Comparison of ENCODE assay signal across 18 cellular contexts in genomic region chr15:95659646-95660045, GRCh38.
"Had no signal": no experiment of that assay in that cellular context is flagged by ENCODE, and none has a peak within 500 bp of the region (broad histone marks: within the 10 kb centered on the region; RNA-seq: fewer than 3 reads in every experiment).

No MANE protein-coding gene starts in this region.

- H3K27me3 ChIP-seq: right lobe of liver, transverse colon had no signal

- H3K9me3 Mint-ChIP-seq: activated T-cell treated with anti-CD3 and anti-CD28 coated beads, Interleukin-2, amount 50 U/mL, for 4 hours; endodermal cell; natural killer cell had no signal

- H3K4me1 Mint-ChIP-seq: activated CD4-positive, alpha-beta memory T cell treated with anti-CD3 and anti-CD28 coated beads, Interleukin-2, amount 10 ng/mL, durations not matched to agents 7 days and 5 days; activated CD4-positive, alpha-beta T cell treated with anti-CD3 and anti-CD28 coated beads for 36 hours; natural killer cell; stimulated activated memory B cell treated with anti-CD40 and anti-IgM and Interleukin-4, amounts not matched to agents 10 μg/mL and 1 μg/mL and 100 μg/mL, for 72 hours had no signal

- H3K36me3 ChIP-seq: right lobe of liver, transverse colon had no signal

- H3K27ac ChIP-seq: psoas muscle, right lobe of liver, transverse colon had no signal

- DNase-seq: activated CD4-positive, alpha-beta memory T cell treated with anti-CD3 and anti-CD28 coated beads, Interleukin-2, amount 10 ng/mL, durations not matched to agents 7 days and 5 days; activated CD4-positive, alpha-beta T cell treated with anti-CD3 and anti-CD28 coated beads for 36 hours; activated effector memory CD4-positive, alpha-beta T cell treated with Interleukin-2 at 50 U/mL for 16 hours; activated T-cell treated with anti-CD3 and anti-CD28 coated beads, Interleukin-2, amount 50 U/mL, for 4 hours; amygdala; dermis blood vessel endothelial cell; endodermal cell; kidney glomerular epithelial cell; mesendoderm; natural killer cell; occipital lobe; psoas muscle; right lobe of liver; transverse colon had no signal

- H3K4me3 Mint-ChIP-seq: activated CD4-positive, alpha-beta memory T cell treated with anti-CD3 and anti-CD28 coated beads, Interleukin-2, amount 10 ng/mL, durations not matched to agents 7 days and 5 days; activated CD4-positive, alpha-beta T cell treated with anti-CD3 and anti-CD28 coated beads for 36 hours; activated naive CD8-positive, alpha-beta T cell; activated T-cell treated with anti-CD3 and anti-CD28 coated beads, Interleukin-2, amount 50 U/mL, for 4 hours; brain; endodermal cell; natural killer cell; stimulated activated memory B cell treated with anti-CD40 and anti-IgM and Interleukin-4, amounts not matched to agents 10 μg/mL and 1 μg/mL and 100 μg/mL, for 72 hours had no signal

- H3K4me1 ChIP-seq: psoas muscle, transverse colon had no signal

- H3K27ac Mint-ChIP-seq: activated CD4-positive, alpha-beta memory T cell treated with anti-CD3 and anti-CD28 coated beads, Interleukin-2, amount 10 ng/mL, durations not matched to agents 7 days and 5 days; activated CD4-positive, alpha-beta T cell treated with anti-CD3 and anti-CD28 coated beads for 36 hours; activated naive CD8-positive, alpha-beta T cell; brain; endodermal cell; natural killer cell; stimulated activated memory B cell treated with anti-CD40 and anti-IgM and Interleukin-4, amounts not matched to agents 10 μg/mL and 1 μg/mL and 100 μg/mL, for 72 hours had no signal

- ATAC-seq: activated CD4-positive, alpha-beta T cell treated with anti-CD3 and anti-CD28 coated beads for 36 hours; activated T-cell treated with anti-CD3 and anti-CD28 coated beads, Interleukin-2, amount 50 U/mL, for 4 hours; natural killer cell; psoas muscle; right lobe of liver; SK-N-SH treated with all-trans-retinoic acid at 6 μM for 48 hours; stimulated activated memory B cell treated with anti-CD40 and anti-IgM and Interleukin-4, amounts not matched to agents 10 μg/mL and 1 μg/mL and 100 μg/mL, for 72 hours had no signal

- H3K27me3 Mint-ChIP-seq: activated CD4-positive, alpha-beta memory T cell treated with anti-CD3 and anti-CD28 coated beads, Interleukin-2, amount 10 ng/mL, durations not matched to agents 7 days and 5 days; stimulated activated memory B cell treated with anti-CD40 and anti-IgM and Interleukin-4, amounts not matched to agents 10 μg/mL and 1 μg/mL and 100 μg/mL, for 72 hours had no signal

- H3K4me3 ChIP-seq: psoas muscle, right lobe of liver, transverse colon had no signal

- H3K9me3 ChIP-seq: psoas muscle, right lobe of liver, transverse colon had no signal
